8 cellular contexts compared by ENCODE assay signal in the genomic region with DNA sequence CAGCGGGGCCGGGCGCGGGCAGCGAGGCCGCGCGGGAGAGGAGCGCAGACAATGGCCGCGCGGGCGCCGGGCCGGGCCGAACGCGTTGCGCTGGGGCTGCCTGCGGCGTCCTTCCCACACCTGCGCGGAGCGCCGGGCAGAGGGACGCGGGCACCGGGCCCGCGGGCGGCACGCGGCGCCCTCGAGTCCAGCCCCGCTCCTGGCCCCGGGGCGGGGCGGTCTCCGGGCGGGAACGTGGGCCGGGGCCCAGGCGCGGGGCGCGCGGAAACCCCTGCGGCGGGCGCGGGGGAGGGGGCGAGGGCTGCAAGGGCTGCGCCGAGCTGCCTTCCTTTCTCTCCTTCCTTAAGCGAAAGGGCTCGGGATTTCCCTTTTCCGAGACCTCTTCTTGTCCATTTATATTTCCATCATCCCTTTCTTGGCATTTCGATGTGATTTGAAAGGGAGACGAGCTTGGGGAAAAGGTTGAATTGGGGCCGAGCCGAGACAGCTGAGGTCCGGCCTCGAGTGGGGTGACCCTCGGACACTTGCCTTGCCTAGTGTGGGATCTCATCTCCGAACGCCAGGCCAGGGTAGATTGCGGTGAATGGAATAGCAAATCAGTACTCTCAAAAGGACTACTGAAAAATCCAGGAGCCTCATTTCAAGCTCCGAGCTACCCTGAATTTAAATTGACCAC. TPM values are rescaled to one million over a fixed set of nuclear protein-coding genes. Genes with fewer than 3 reads are reported as not detected.
A peak's percentile ranks its signal among the peaks of the same experiment; 100 is the strongest.
DNase-seq lines count a peak whose midpoint lies in the region; ATAC-seq, FAIRE-seq and TF ChIP-seq lines count a peak whose summit lies in the region.

No MANE protein-coding gene starts in this region.

- TF ChIP-seq CTCF in OCI-LY3 (IDR thresholded peaks at IDR 0.05; ENCODE audit: low read depth, low read length), result no peak
- TF ChIP-seq CTCF in bronchial epithelial cell (IDR thresholded peaks at IDR 0.05; ENCODE audit: insufficient read depth, low read length, severe bottlenecking), result no peak
- TF ChIP-seq CTCF in HepG2 (CRISPR knock-in tag; IDR thresholded peaks at IDR 0.05), result no peak

- FAIRE-seq in bronchial epithelial cell (lab: Jason Lieb, UNC) (no peak), HepG2 (lab: Jason Lieb, UNC) (no peak)

- intact Hi-C loops in HepG2 (cut with micrococcal nuclease; ENCODE audit: unreplicated experiment), result no loop called here

- H3K4me1 ChIP-seq in BLaER1 treated with 17β-estradiol and CSF1 and Interleukin-3, amounts not matched to agents 10 nM and 100 nM, result peaks cover 3 to 56% (median 42%) of the 10 kb centered on the region in 10 experiments; a peak in 17 of 20 replicates
- peaks cover 29% of the 10 kb centered on the region for H3K4me1 ChIP-seq in OCI-LY3 (ENCODE audit: low read length)
- peaks cover 64% of the 10 kb centered on the region for H3K4me1 ChIP-seq in HepG2 (ENCODE audit: insufficient read depth, low read length)
- peaks cover 3 to 16% (median 11%) of the 10 kb centered on the region in 5 donors for H3K4me1 ChIP-seq in subcutaneous abdominal adipose tissue (ENCODE audit: control insufficient read depth in 5 of 5, insufficient read depth in 5 of 5, low read length in 5 of 5)

- TF ChIP-seq RAD21 in HepG2 (CRISPR knock-in tag; IDR thresholded peaks at IDR 0.05), result no peak

- H3K36me3 ChIP-seq in BLaER1 treated with 17β-estradiol and CSF1 and Interleukin-3, amounts not matched to agents 10 nM and 100 nM, result peaks cover 0 to 16% (median 0%) of the 10 kb centered on the region in 11 experiments; a peak in 4 of 22 replicates
- H3K36me3 ChIP-seq in OCI-LY3 (replicated peaks; ENCODE audit: low read depth, low read length), result peaks cover 18% of the 10 kb centered on the region
- no peaks in the 10 kb centered on the region for H3K36me3 ChIP-seq in bronchial epithelial cell (ENCODE audit: control insufficient read depth, insufficient read depth, low read length)
- no peaks in the 10 kb centered on the region; a peak in 1 of 5 replicates for H3K36me3 ChIP-seq in HepG2 (replicated peaks in 1 of 2; ENCODE audit: control insufficient read depth in 1 of 2, insufficient read depth in 2 of 2, low read length in 2 of 2)
- H3K36me3 ChIP-seq in subcutaneous abdominal adipose tissue (ENCODE audit: control insufficient read depth in 5 of 5, insufficient read depth in 5 of 5, low read length in 5 of 5), result no peaks in the 10 kb centered on the region

- H3K79me2 ChIP-seq in OCI-LY3 (ENCODE audit: low read length), result peaks cover 50% of the 10 kb centered on the region
- H3K79me2 ChIP-seq in HepG2 (ENCODE audit: insufficient read depth, low read length), result peaks cover 40% of the 10 kb centered on the region

- POLR2A ChIA-PET in HepG2 (lab: Yijun Ruan, JAX), result interaction anchor here (0.6 to 2.9 kb wide), 8 partner anchors 8 to 93 kb away, joined by 3 to 41 read pairs (median 6); a partner anchor contains a TSS

- H3K27me3 ChIP-seq in BLaER1 treated with 17β-estradiol and CSF1 and Interleukin-3, amounts not matched to agents 10 nM and 100 nM, result peaks cover 0 to 11% (median 0%) of the 10 kb centered on the region in 11 experiments; a peak in 4 of 22 replicates
- H3K27me3 ChIP-seq in OCI-LY3 (ENCODE audit: low read depth, low read length) (no peaks in the 10 kb centered on the region), bronchial epithelial cell (ENCODE audit: control insufficient read depth, insufficient read depth, low read length) (no peaks in the 10 kb centered on the region), HepG2 (ENCODE audit: control insufficient read depth in 1 of 2, insufficient read depth in 2 of 2, low read length in 2 of 2) (no peaks in the 10 kb centered on the region; a peak in 1 of 5 replicates), subcutaneous abdominal adipose tissue (ENCODE audit: control insufficient read depth in 5 of 5, insufficient read depth in 4 of 5, low read length in 5 of 5) (peaks cover 0 to 2% (median 0%) of the 10 kb centered on the region in 5 donors)

- H3K9ac ChIP-seq in BLaER1 treated with 17β-estradiol and CSF1 and Interleukin-3, amounts not matched to agents 10 nM and 100 nM, result peak overlapping the region; percentile 78 to 96 (median 88)
- H3K9ac ChIP-seq in OCI-LY3 (ENCODE audit: low read length), result peak overlapping the region; percentile 94
- peak overlapping the region; percentile 86 for H3K9ac ChIP-seq in HepG2 (ENCODE audit: insufficient read depth, low read depth, low read length)
- H3K9ac ChIP-seq in subcutaneous abdominal adipose tissue (ENCODE audit: low read length in 5 of 5), result peak overlapping the region in 3 of 5 donors; percentile 55 to 73 (median 68)

- peak overlapping the region; percentile 16 to 94 (median 86); a peak in 21 of 22 replicates for H3K27ac ChIP-seq in BLaER1 treated with 17β-estradiol and CSF1 and Interleukin-3, amounts not matched to agents 10 nM and 100 nM
- H3K27ac ChIP-seq in OCI-LY3 (ENCODE audit: low read length) (no peak overlapping the region), HepG2 (ENCODE audit: extremely low read length, insufficient read depth, low read length) (peak overlapping the region; percentile 70), subcutaneous abdominal adipose tissue (ENCODE audit: low read depth, low read length) (no peak overlapping the region)

- TF ChIP-seq EP300 in HepG2 (IDR thresholded peaks at IDR 0.05; ENCODE audit: low read depth in 2 of 2, low read length in 2 of 2) (no peak), HepG2 (CRISPR knock-in tag; IDR thresholded peaks at IDR 0.05; ENCODE audit: borderline replicate concordance) (no peak)

- in situ Hi-C loops in HepG2 (cut with HindIII; ENCODE audit: extremely low pct_ligation_motif_present, low pct_unique_long_range_greater_than_20kb), result no loop called here

- BruUV-seq in HepG2 (replicated peaks; lab: Mats Ljungman, UMichigan), result no TSS peak

- peak overlapping the region; percentile 80 to 95 (median 92) for H3K4me3 ChIP-seq in BLaER1 treated with 17β-estradiol and CSF1 and Interleukin-3, amounts not matched to agents 10 nM and 100 nM
- peak overlapping the region; percentile 97 for H3K4me3 ChIP-seq in OCI-LY3 (ENCODE audit: low read length)
- peak overlapping the region; percentile 51 for H3K4me3 ChIP-seq in bronchial epithelial cell (ENCODE audit: low read depth, low read length)
- H3K4me3 ChIP-seq in HepG2 (replicated peaks in 1 of 3; ENCODE audit: insufficient read depth in 1 of 3, low read depth in 2 of 3, low read length in 3 of 3), result peak overlapping the region; percentile 64 to 89 (median 87)
- H3K4me3 ChIP-seq in subcutaneous abdominal adipose tissue (ENCODE audit: low read depth in 1 of 5, low read length in 5 of 5), result peak overlapping the region; percentile 64 to 79 (median 74)

- WGBS in HepG2 (ENCODE audit: low lambda C conversion rate), result 2% methylated on average over 16 of the region's 69 CpGs

- no peak for TF ChIP-seq POLR2A in HepG2 (IDR thresholded peaks at IDR 0.05; ENCODE audit: insufficient read depth in 1 of 2, low read depth in 2 of 2, low read length in 2 of 2)

- CTCF ChIA-PET in HepG2 (lab: Yijun Ruan, JAX; ENCODE audit: low intra/inter-chr PET ratio, low total read pairs), result no interaction called here

- DNase-seq in bronchial epithelial cell (ENCODE audit: low read depth), result no peak
- no peak for DNase-seq in HepG2 (ENCODE audit: low spot score)
- DNase-seq in H4 (ENCODE audit: low spot score), result no peak

- H2AFZ ChIP-seq in OCI-LY3 (ENCODE audit: low read depth, low read length) (peak overlapping the region; percentile 86), HepG2 (ENCODE audit: low read length) (no peak overlapping the region)

- H3K4me2 ChIP-seq in BLaER1 treated with 17β-estradiol and CSF1 and Interleukin-3, amounts not matched to agents 10 nM and 100 nM, result peak overlapping the region; percentile 79 to 96 (median 89)
- peak overlapping the region; percentile 71 for H3K4me2 ChIP-seq in OCI-LY3 (ENCODE audit: low read length)
- H3K4me2 ChIP-seq in HepG2 (ENCODE audit: low read depth, low read length), result peak overlapping the region; percentile 96

- ATAC-seq in GM18861 (IDR thresholded peaks at IDR 0.05; ENCODE audit: unreplicated experiment) (peak; percentile 21), HG03039 (IDR thresholded peaks at IDR 0.05; ENCODE audit: unreplicated experiment) (peak; percentile 30), HepG2 (peak; percentile 27; the same call in 2 of the 3 replicates)

- H4K20me1 ChIP-seq in BLaER1 treated with 17β-estradiol and CSF1 and Interleukin-3, amounts not matched to agents 10 nM and 100 nM, result peaks cover 0 to 19% (median 0%) of the 10 kb centered on the region in 11 experiments; a peak in 3 of 22 replicates
- H4K20me1 ChIP-seq in OCI-LY3 (ENCODE audit: insufficient read depth, low read length) (peaks cover 4% of the 10 kb centered on the region), HepG2 (ENCODE audit: insufficient read depth, low read length) (0 out of 2 replicates have a peak, but pooled peaks cover 8% of the 10 kb centered on the region)

- H3K9me3 ChIP-seq in BLaER1 treated with 17β-estradiol and CSF1 and Interleukin-3, amounts not matched to agents 10 nM and 100 nM (replicated peaks in 1 of 11), result no peaks in the 10 kb centered on the region
- H3K9me3 ChIP-seq in OCI-LY3 (ENCODE audit: insufficient read depth, low read length), result no peaks in the 10 kb centered on the region
- no peaks in the 10 kb centered on the region for H3K9me3 ChIP-seq in HepG2 (ENCODE audit: low read length)
- no peaks in the 10 kb centered on the region for H3K9me3 ChIP-seq in subcutaneous abdominal adipose tissue (ENCODE audit: control insufficient read depth in 5 of 5, low read length in 5 of 5)

RNA-seq across cellular contexts. Expression of a gene that starts 0.7 kb away (rescaled TPM):
- total RNA-seq in bronchial epithelial cell (2.1 and 3.7 TPM in 2 replicates), HepG2 (2016; rRNA removed; fragmentation: Illumina TruSeq; extraction: Trizol) (52.4 and 70.4 TPM in 2 replicates)
- 3.8 and 4.0 TPM in 2 replicates for total RNA-seq in HepG2 (2016; cell fraction: cytosol; rRNA removed; fragmentation: Illumina TruSeq; extraction: Trizol; ENCODE audit: low read depth)
- 53.0 and 76.0 TPM in 2 replicates for total RNA-seq in HepG2 (2016; cell fraction: insoluble cytoplasmic fraction; rRNA removed; fragmentation: Illumina TruSeq; extraction: Trizol)
- 21.1 and 22.5 TPM in 2 replicates for total RNA-seq in HepG2 (2016; cell fraction: membrane; rRNA removed; fragmentation: Illumina TruSeq; extraction: Trizol)
- total RNA-seq in HepG2 (2016; cell fraction: nucleus; rRNA removed; fragmentation: Illumina TruSeq; extraction: Trizol), result 36.3 and 42.1 TPM in 2 replicates
- 23.2 and 26.1 TPM in 2 replicates for polyA plus RNA-seq in HepG2 (2011; rRNA removed)
- 10.9 and 22.4 TPM in 2 replicates for polyA plus RNA-seq in HepG2 (2011; cell fraction: cytosol; rRNA removed)
- 8.3 and 11.2 TPM in 2 replicates for polyA plus RNA-seq in HepG2 (2011; cell fraction: nucleus; rRNA removed)
- 30.0 and 30.2 TPM in 2 replicates for polyA plus RNA-seq in HepG2 (2012)
- 1.9 and 2.2 TPM in 2 replicates for polyA plus RNA-seq in HepG2 (2016; cell fraction: cytosol; fragmentation: Illumina TruSeq; extraction: Trizol; ENCODE audit: low read depth)
- polyA plus RNA-seq in HepG2 (2016; cell fraction: insoluble cytoplasmic fraction; fragmentation: Illumina TruSeq; extraction: Trizol; ENCODE audit: low read depth), result 48.0 and 49.5 TPM in 2 replicates
- polyA plus RNA-seq in HepG2 (2016; cell fraction: membrane; fragmentation: Illumina TruSeq; extraction: Trizol; ENCODE audit: low read depth), result 9.5 and 10.3 TPM in 2 replicates
- 30.0 and 37.3 TPM in 2 replicates for polyA plus RNA-seq in HepG2 (2016; cell fraction: nucleus; fragmentation: Illumina TruSeq; extraction: Trizol; ENCODE audit: insufficient read depth, low read depth)
- polyA minus RNA-seq in HepG2 (2011; rRNA and poly(A)+ RNA removed; ENCODE audit: low replicate concordance), result 5.5 and 20.6 TPM in 2 replicates
- polyA minus RNA-seq in HepG2 (2011; cell fraction: cytosol; rRNA and poly(A)+ RNA removed), result 40.3 and 63.9 TPM in 2 replicates
- 38.0 and 58.4 TPM in 2 replicates for polyA minus RNA-seq in HepG2 (2011; cell fraction: nucleus; rRNA and poly(A)+ RNA removed)
- total RNA-seq in H4 (2014; rRNA removed; shearing (Covaris generic)), result 9.4 and 11.7 TPM in 2 replicates

RNA-seq across cellular contexts. Expression of a gene that starts 40.0 kb away (rescaled TPM):
- total RNA-seq in bronchial epithelial cell (2.4 and 4.0 TPM in 2 replicates), HepG2 (2016; rRNA removed; fragmentation: Illumina TruSeq; extraction: Trizol) (11.4 and 14.6 TPM in 2 replicates)
- 3.4 and 4.3 TPM in 2 replicates for total RNA-seq in HepG2 (2016; cell fraction: cytosol; rRNA removed; fragmentation: Illumina TruSeq; extraction: Trizol; ENCODE audit: low read depth)
- total RNA-seq in HepG2 (2016; cell fraction: insoluble cytoplasmic fraction; rRNA removed; fragmentation: Illumina TruSeq; extraction: Trizol), result 10.8 and 13.8 TPM in 2 replicates
- 7.5 and 11.0 TPM in 2 replicates for total RNA-seq in HepG2 (2016; cell fraction: membrane; rRNA removed; fragmentation: Illumina TruSeq; extraction: Trizol)
- 24.5 and 26.6 TPM in 2 replicates for total RNA-seq in HepG2 (2016; cell fraction: nucleus; rRNA removed; fragmentation: Illumina TruSeq; extraction: Trizol)
- polyA plus RNA-seq in HepG2 (2011; rRNA removed), result 4.8 and 6.1 TPM in 2 replicates
- 2.0 and 2.6 TPM in 2 replicates for polyA plus RNA-seq in HepG2 (2011; cell fraction: cytosol; rRNA removed)
- polyA plus RNA-seq in HepG2 (2011; cell fraction: nucleus; rRNA removed), result 5.9 and 7.6 TPM in 2 replicates
- polyA plus RNA-seq in HepG2 (2012), result 8.5 and 13.0 TPM in 2 replicates
- 7.1 and 9.6 TPM in 2 replicates for polyA plus RNA-seq in HepG2 (2016; cell fraction: cytosol; fragmentation: Illumina TruSeq; extraction: Trizol; ENCODE audit: low read depth)
- 12.8 and 16.8 TPM in 2 replicates for polyA plus RNA-seq in HepG2 (2016; cell fraction: insoluble cytoplasmic fraction; fragmentation: Illumina TruSeq; extraction: Trizol; ENCODE audit: low read depth)
- polyA plus RNA-seq in HepG2 (2016; cell fraction: membrane; fragmentation: Illumina TruSeq; extraction: Trizol; ENCODE audit: low read depth), result 9.5 and 11.4 TPM in 2 replicates
- 16.2 and 18.6 TPM in 2 replicates for polyA plus RNA-seq in HepG2 (2016; cell fraction: nucleus; fragmentation: Illumina TruSeq; extraction: Trizol; ENCODE audit: insufficient read depth, low read depth)
- polyA minus RNA-seq in HepG2 (2011; rRNA and poly(A)+ RNA removed; ENCODE audit: low replicate concordance), result 0.30 and 0.96 TPM in 2 replicates
- 3.1 and 3.5 TPM in 2 replicates for polyA minus RNA-seq in HepG2 (2011; cell fraction: cytosol; rRNA and poly(A)+ RNA removed)
- 28.7 and 32.4 TPM in 2 replicates for polyA minus RNA-seq in HepG2 (2011; cell fraction: nucleus; rRNA and poly(A)+ RNA removed)
- total RNA-seq in H4 (2014; rRNA removed; shearing (Covaris generic)), result 5.0 and 7.1 TPM in 2 replicates

RNA-seq across cellular contexts. Expression of a gene that starts 40.1 kb away (rescaled TPM):
- total RNA-seq in bronchial epithelial cell, result not detected in 2 replicates
- total RNA-seq in HepG2 (2016; rRNA removed; fragmentation: Illumina TruSeq; extraction: Trizol), result 0.14 and 0.18 TPM in 2 replicates
- total RNA-seq in HepG2 (2016; cell fraction: cytosol; rRNA removed; fragmentation: Illumina TruSeq; extraction: Trizol; ENCODE audit: low read depth), result 0.35 TPM in 1 of 2 replicates, not detected in the other
- total RNA-seq in HepG2 (2016; cell fraction: insoluble cytoplasmic fraction; rRNA removed; fragmentation: Illumina TruSeq; extraction: Trizol), result 0.07 TPM in 1 of 2 replicates, not detected in the other
- total RNA-seq in HepG2 (2016; cell fraction: membrane; rRNA removed; fragmentation: Illumina TruSeq; extraction: Trizol), result not detected in 2 replicates
- total RNA-seq in HepG2 (2016; cell fraction: nucleus; rRNA removed; fragmentation: Illumina TruSeq; extraction: Trizol), result not detected in 2 replicates
- not detected in 2 replicates for polyA plus RNA-seq in HepG2 (2011; rRNA removed)
- polyA plus RNA-seq in HepG2 (2011; cell fraction: cytosol; rRNA removed), result not detected in 2 replicates
- polyA plus RNA-seq in HepG2 (2011; cell fraction: nucleus; rRNA removed), result not detected in 2 replicates
- polyA plus RNA-seq in HepG2 (2012), result not detected in 2 replicates
- polyA plus RNA-seq in HepG2 (2016; cell fraction: cytosol; fragmentation: Illumina TruSeq; extraction: Trizol; ENCODE audit: low read depth), result not detected in 2 replicates
- polyA plus RNA-seq in HepG2 (2016; cell fraction: insoluble cytoplasmic fraction; fragmentation: Illumina TruSeq; extraction: Trizol; ENCODE audit: low read depth), result not detected in 2 replicates
- polyA plus RNA-seq in HepG2 (2016; cell fraction: membrane; fragmentation: Illumina TruSeq; extraction: Trizol; ENCODE audit: low read depth), result not detected in 2 replicates
- not detected in 2 replicates for polyA plus RNA-seq in HepG2 (2016; cell fraction: nucleus; fragmentation: Illumina TruSeq; extraction: Trizol; ENCODE audit: insufficient read depth, low read depth)
- polyA minus RNA-seq in HepG2 (2011; rRNA and poly(A)+ RNA removed; ENCODE audit: low replicate concordance), result not detected in 2 replicates
- polyA minus RNA-seq in HepG2 (2011; cell fraction: cytosol; rRNA and poly(A)+ RNA removed), result not detected in 2 replicates
- polyA minus RNA-seq in HepG2 (2011; cell fraction: nucleus; rRNA and poly(A)+ RNA removed), result not detected in 2 replicates
- total RNA-seq in H4 (2014; rRNA removed; shearing (Covaris generic)), result not detected in 2 replicates

Comparison
In these comparisons a context has a peak if more than half of its experiments do, and no peak if none do; other contexts are left out.
1. H3K27ac ChIP-seq: peak in BLaER1 treated with 17β-estradiol and CSF1 and Interleukin-3, amounts not matched to agents 10 nM and 100 nM (11 of 11) and HepG2 (single experiment); none in OCI-LY3 (single experiment) and subcutaneous abdominal adipose tissue (single experiment).
2. Peak in every context shown above with its lines, with median percentiles within 50 percentile points of each other: H3K4me2 ChIP-seq, H3K4me3 ChIP-seq, H3K9ac ChIP-seq and ATAC-seq.